Comparison of ENCODE assay signal across 18 cellular contexts in genomic region chr1:107390076-107390420, GRCh38.
"Had no signal": no experiment of that assay in that cellular context is flagged by ENCODE, and none has a peak within 500 bp of the region (broad histone marks: within the 10 kb centered on the region; RNA-seq: fewer than 3 reads in every experiment).

No MANE protein-coding gene starts in this region.

- H3K4me1 Mint-ChIP-seq: activated T-helper 17 cell treated with anti-CD3 and anti-CD28 coated beads, Interleukin-2, amount 50 U/mL, for 72 hours; mesothelial cell of epicardium had no signal

- H3K4me1 ChIP-seq: foreskin keratinocyte, heart left ventricle, thyroid gland, uterus had no signal

- H3K27me3 ChIP-seq: foreskin keratinocyte, heart left ventricle, thyroid gland, uterus had no signal

- H3K36me3 ChIP-seq: heart left ventricle, thyroid gland, uterus had no signal

- DNase-seq: activated CD4-positive, alpha-beta T cell treated with anti-CD3 and anti-CD28 coated beads, Interleukin-2, amount 50 U/mL, for 1 hour; activated CD4-positive, CD25-positive, alpha-beta regulatory T cell; activated naive CD4-positive, alpha-beta T cell treated with anti-CD3 and anti-CD28 coated beads, Interleukin-2, amount 50 U/mL, for 16 hours; activated T-cell treated with anti-CD3 and anti-CD28 coated beads for 4 hours; amniotic stem cell; endodermal cell; foreskin keratinocyte; heart left ventricle; posterior cingulate gyrus; stimulated activated CD4-positive, alpha-beta T cell treated with anti-CD3 and anti-CD28 coated beads, Interleukin-15, amount 100 ng/mL, for 24 hours; stimulated activated CD4-positive, alpha-beta T cell treated with anti-CD3 and anti-CD28 coated beads, Interleukin-4, amount 100 ng/mL, for 24 hours; thyroid gland; uterus had no signal

- H3K27ac ChIP-seq: foreskin keratinocyte, heart left ventricle, thyroid gland, uterus had no signal

- ATAC-seq: activated T-helper 17 cell treated with anti-CD3 and anti-CD28 coated beads, Interleukin-2, amount 50 U/mL, for 72 hours; foreskin keratinocyte; heart left ventricle had no signal

- H3K27ac Mint-ChIP-seq: activated T-helper 17 cell treated with anti-CD3 and anti-CD28 coated beads, Interleukin-2, amount 50 U/mL, for 72 hours; dendritic cell treated with granulocyte-macrophage colony-stimulating factor and Interleukin-4, amounts not matched to agents 40 ng/mL and 50 ng/mL, for 4 days; endodermal cell; mesothelial cell of epicardium; T-helper 1 cell treated with Interleukin-12 subunit alpha and Interleukin-12 subunit beta and Interleukin-4 antibody, amounts not matched to agents 30 μg/mL and 1 μg/mL, for 36 hours had no signal

- H3K4me3 Mint-ChIP-seq: activated T-helper 17 cell treated with anti-CD3 and anti-CD28 coated beads, Interleukin-2, amount 50 U/mL, for 72 hours; brain; dendritic cell treated with granulocyte-macrophage colony-stimulating factor and Interleukin-4, amounts not matched to agents 40 ng/mL and 50 ng/mL, for 4 days; endodermal cell; mesothelial cell of epicardium; T-helper 1 cell treated with Interleukin-12 subunit alpha and Interleukin-12 subunit beta and Interleukin-4 antibody, amounts not matched to agents 30 μg/mL and 1 μg/mL, for 36 hours had no signal

- H3K36me3 Mint-ChIP-seq: brain, mesothelial cell of epicardium had no signal

- H3K9me3 Mint-ChIP-seq: brain; endodermal cell; T-helper 1 cell treated with Interleukin-12 subunit alpha and Interleukin-12 subunit beta and Interleukin-4 antibody, amounts not matched to agents 30 μg/mL and 1 μg/mL, for 36 hours had no signal

- H3K9me3 ChIP-seq: heart left ventricle, thyroid gland, uterus had no signal

- H3K27me3 Mint-ChIP-seq: activated T-helper 17 cell treated with anti-CD3 and anti-CD28 coated beads, Interleukin-2, amount 50 U/mL, for 72 hours had no signal

- H3K4me3 ChIP-seq: heart left ventricle, thyroid gland, uterus had no signal
